26 cellular contexts compared by ENCODE assay signal in the genomic region with DNA sequence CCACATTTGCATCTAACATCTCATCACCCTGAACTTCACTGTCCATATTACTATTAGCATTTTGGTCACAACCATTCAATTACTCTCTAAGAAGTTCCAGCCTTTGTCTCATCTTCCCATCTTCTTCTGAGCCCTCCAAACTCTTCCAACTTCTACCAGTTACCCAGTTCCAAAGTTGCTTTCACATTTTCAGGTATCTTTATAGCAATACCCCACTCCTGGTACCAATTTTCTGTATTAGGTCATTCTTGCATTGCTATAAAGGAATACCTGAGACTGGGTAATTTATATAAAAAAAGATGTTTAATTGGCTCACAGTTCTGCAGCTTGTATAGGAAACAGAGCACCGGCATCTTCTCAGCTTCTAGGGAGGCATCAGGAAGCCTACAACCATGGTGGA.
DNase-seq lines count a peak whose midpoint lies in the region; ATAC-seq, FAIRE-seq and TF ChIP-seq lines count a peak whose summit lies in the region.
"Had no signal": no experiment of that assay in that cellular context is flagged by ENCODE, and none has a peak within 500 bp of the region (broad histone marks: within the 10 kb centered on the region; RNA-seq: fewer than 3 reads in every experiment).

No MANE protein-coding gene starts in this region.

- 90 to 100% methylated on average over 1 of the region's 1 CpG for WGBS in endodermal cell (ENCODE audit: insufficient coverage in 1 of 2, insufficient read length in 1 of 2), 2 experiments
- 100% methylated on average over 1 of the region's 1 CpG for WGBS in prostate gland

- no peak for ATAC-seq in HG03565 (IDR thresholded peaks at IDR 0.05; ENCODE audit: unreplicated experiment)
- ATAC-seq: GM12878 had no signal

- H3K4me3 Mint-ChIP-seq in endodermal cell (no peak overlapping the region), type B pancreatic cell (no peak overlapping the region)
- H3K4me3 Mint-ChIP-seq: CD14-positive monocyte; CD4-positive, alpha-beta memory T cell; CD4-positive, CD25-positive, alpha-beta regulatory T cell; CD8-positive, alpha-beta memory T cell had no signal

- FAIRE-seq in HTR-8/SVneo (lab: Jason Lieb, UNC), result peak; percentile 66
- FAIRE-seq: A204.1, GM12878, GM12892, GM18507 had no signal

- H3K36me3 ChIP-seq in endodermal cell (ENCODE audit: control insufficient read depth, insufficient read depth, low read length), result no peaks in the 10 kb centered on the region
- no peaks in the 10 kb centered on the region for H3K36me3 ChIP-seq in prostate gland
- H3K36me3 ChIP-seq: BE2C, BLaER1 had no signal

- H3K9me3 Mint-ChIP-seq in endodermal cell, result peaks cover 44% of the 10 kb centered on the region
- peaks cover 19% of the 10 kb centered on the region for H3K9me3 Mint-ChIP-seq in type B pancreatic cell

- H3K4me3 ChIP-seq in endodermal cell (ENCODE audit: low read length) (peak overlapping the region; percentile 5), prostate gland (no peak overlapping the region)
- H3K4me3 ChIP-seq: BLaER1, GM12878 had no signal

- intact Hi-C loops in prostate gland (cut with DNase I), result no loop called here

- H3K9ac ChIP-seq in endodermal cell (ENCODE audit: extremely low read depth, low read length, poor library complexity, severe bottlenecking), result no peak overlapping the region
- H3K9ac ChIP-seq: BLaER1 had no signal

- H3K27ac Mint-ChIP-seq in endodermal cell (no peak overlapping the region), type B pancreatic cell (no peak overlapping the region)
- H3K27ac Mint-ChIP-seq: CD14-positive monocyte; CD4-positive, alpha-beta memory T cell; CD4-positive, CD25-positive, alpha-beta regulatory T cell; CD8-positive, alpha-beta memory T cell had no signal

- DNase-seq in HTR-8/SVneo (ENCODE audit: insufficient read length, low spot score), result no peak
- no peak for DNase-seq in endodermal cell
- no peak for DNase-seq in prostate gland (ENCODE audit: low spot score)
- DNase-seq in type B pancreatic cell (ENCODE audit: extremely low spot score, unreplicated experiment), result no peak
- DNase-seq: 8988T; ACHN; BE2C; C1 segment of cervical spinal cord; CD4-positive, alpha-beta memory T cell; CD4-positive, CD25-positive, alpha-beta regulatory T cell; CD8-positive, alpha-beta memory T cell; COR-L47; DMS 273 treated with DMSO at 0.1 percent for 48 hours; DMS153; DMS53; DMS79; DND-41; EL; GDM1 had no signal

- H3K27me3 Mint-ChIP-seq in endodermal cell (ENCODE audit: insufficient read depth), result no peaks in the 10 kb centered on the region
- no peaks in the 10 kb centered on the region for H3K27me3 Mint-ChIP-seq in type B pancreatic cell
- H3K27me3 Mint-ChIP-seq: CD4-positive, alpha-beta memory T cell; CD4-positive, CD25-positive, alpha-beta regulatory T cell had no signal

- H3K27ac ChIP-seq in endodermal cell (ENCODE audit: low read depth, low read length) (no peak overlapping the region), prostate gland (no peak overlapping the region)
- H3K27ac ChIP-seq: BLaER1 had no signal

- H3K4me1 ChIP-seq in endodermal cell (ENCODE audit: control insufficient read depth, insufficient read depth, low read length) (no peaks in the 10 kb centered on the region), prostate gland (replicated peaks) (no peaks in the 10 kb centered on the region)
- H3K4me1 ChIP-seq: BE2C had no signal

- no peaks in the 10 kb centered on the region for H3K27me3 ChIP-seq in endodermal cell (ENCODE audit: control insufficient read depth, insufficient read depth, low read length, poor library complexity, severe bottlenecking)
- H3K27me3 ChIP-seq in prostate gland (replicated peaks; ENCODE audit: insufficient read depth), result no peaks in the 10 kb centered on the region
- H3K27me3 ChIP-seq: BE2C, BLaER1 had no signal

- TF ChIP-seq POLR2A in prostate gland (IDR thresholded peaks at IDR 0.05), result no peak

- H3K4me1 Mint-ChIP-seq in endodermal cell (no peaks in the 10 kb centered on the region), type B pancreatic cell (ENCODE audit: unreplicated experiment) (peaks cover 15% of the 10 kb centered on the region)
- H3K4me1 Mint-ChIP-seq: CD14-positive monocyte; CD4-positive, alpha-beta memory T cell; CD4-positive, CD25-positive, alpha-beta regulatory T cell; CD8-positive, alpha-beta memory T cell had no signal

- H3K9me3 ChIP-seq in endodermal cell (ENCODE audit: control insufficient read depth, low read length) (peaks cover 43% of the 10 kb centered on the region), prostate gland (no peaks in the 10 kb centered on the region)

- peaks cover 8% of the 10 kb centered on the region for H3K36me3 Mint-ChIP-seq in endodermal cell (ENCODE audit: low read depth)
- peaks cover 8% of the 10 kb centered on the region for H3K36me3 Mint-ChIP-seq in type B pancreatic cell
- H3K36me3 Mint-ChIP-seq: CD14-positive monocyte; CD4-positive, alpha-beta memory T cell; CD4-positive, CD25-positive, alpha-beta regulatory T cell had no signal

- TF ChIP-seq CTCF in endodermal cell (conservative IDR thresholded peaks at IDR 0.05) (no peak), prostate gland (IDR thresholded peaks at IDR 0.05) (no peak), type B pancreatic cell (conservative IDR thresholded peaks at IDR 0.05) (no peak)
